15 cellular contexts compared by ENCODE assay signal in the genomic region with DNA sequence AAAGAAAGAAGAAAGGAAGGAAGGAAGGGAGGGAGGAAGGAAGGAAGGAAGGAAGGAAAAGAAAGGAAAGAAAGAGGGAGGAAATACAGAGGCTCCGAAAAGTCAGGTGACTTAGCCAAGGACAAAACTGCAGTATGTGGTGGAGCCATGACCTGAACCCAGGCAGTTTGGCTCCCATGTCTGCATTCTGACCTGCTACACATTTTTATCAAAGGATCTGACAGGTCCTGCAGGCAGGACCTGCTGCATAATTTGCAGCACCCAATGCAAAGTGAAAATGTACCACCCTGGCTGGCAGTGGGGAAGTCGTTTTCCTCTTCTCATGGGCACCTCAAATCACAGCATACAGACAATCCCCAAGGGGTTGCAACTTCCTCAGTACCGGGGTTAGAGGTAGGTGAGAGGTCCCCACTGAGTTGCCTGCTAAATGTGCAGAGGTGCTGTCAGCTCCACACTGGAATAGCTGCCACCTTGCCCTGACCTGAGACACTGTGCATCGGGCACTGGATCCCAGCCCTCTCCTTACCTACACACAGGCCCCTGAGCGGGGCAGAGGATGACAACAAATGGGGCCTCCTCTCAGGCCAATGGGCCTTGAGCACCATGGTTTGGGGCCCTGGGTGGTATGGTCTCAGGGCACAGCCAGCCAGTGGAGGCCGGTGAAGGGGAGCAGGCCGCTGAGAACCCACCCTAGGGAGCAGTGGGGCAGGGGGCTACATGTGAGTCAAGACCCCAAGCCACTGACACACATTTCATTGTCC.
"Had no signal": no experiment of that assay in that cellular context is flagged by ENCODE, and none has a peak within 500 bp of the region (broad histone marks: within the 10 kb centered on the region; RNA-seq: fewer than 3 reads in every experiment).

No MANE protein-coding gene starts in this region.

- H3K4me1 ChIP-seq: gastrocnemius medialis, pancreas, tibial artery had no signal

- H3K27me3 ChIP-seq: gastrocnemius medialis, pancreas had no signal

- H3K9me3 Mint-ChIP-seq: activated naive CD4-positive, alpha-beta T cell treated with anti-CD3 and anti-CD28 coated beads, Interleukin-2, amount 50 U/mL, for 24 hours; central memory CD8-positive, alpha-beta T cell; neural crest cell had no signal

- DNase-seq: amygdala; cortex of kidney; effector memory CD4-positive, alpha-beta T cell; gastrocnemius medialis; hippocampal formation; pancreas; stimulated activated CD4-positive, alpha-beta T cell treated with anti-CD3 and anti-CD28 coated beads, Interleukin-4, amount 100 ng/mL, for 1 hour; stimulated activated CD8-positive, alpha-beta memory T cell treated with anti-CD3 and anti-CD28 coated beads, Interleukin-4, amount 100 ng/mL, for 48 hours; tibial artery had no signal

- H3K9me3 ChIP-seq: gastrocnemius medialis, pancreas, tibial artery had no signal

- H3K4me1 Mint-ChIP-seq: activated naive CD4-positive, alpha-beta T cell treated with anti-CD3 and anti-CD28 coated beads, Interleukin-2, amount 50 U/mL, for 24 hours; brain; central memory CD8-positive, alpha-beta T cell had no signal

- H3K4me3 ChIP-seq: gastrocnemius medialis, pancreas, tibial artery had no signal

- H3K36me3 ChIP-seq: gastrocnemius medialis, pancreas, tibial artery had no signal

- H3K27ac ChIP-seq: epithelial cell of prostate, gastrocnemius medialis, pancreas, tibial artery had no signal

- H3K27ac Mint-ChIP-seq: activated naive CD4-positive, alpha-beta T cell treated with anti-CD3 and anti-CD28 coated beads, Interleukin-2, amount 50 U/mL, for 24 hours had no signal

- ATAC-seq: activated CD4-positive, CD25-positive, alpha-beta regulatory T cell treated with anti-CD3 and anti-CD28 coated beads, Interleukin-2, amount 50 U/mL, for 24 hours; gastrocnemius medialis; pancreas had no signal

- H3K4me3 Mint-ChIP-seq: activated naive CD4-positive, alpha-beta T cell treated with anti-CD3 and anti-CD28 coated beads, Interleukin-2, amount 50 U/mL, for 24 hours; brain; central memory CD8-positive, alpha-beta T cell; neural crest cell had no signal

- H3K36me3 Mint-ChIP-seq: activated naive CD4-positive, alpha-beta T cell treated with anti-CD3 and anti-CD28 coated beads, Interleukin-2, amount 50 U/mL, for 24 hours; brain had no signal
